In the genomic region with DNA sequence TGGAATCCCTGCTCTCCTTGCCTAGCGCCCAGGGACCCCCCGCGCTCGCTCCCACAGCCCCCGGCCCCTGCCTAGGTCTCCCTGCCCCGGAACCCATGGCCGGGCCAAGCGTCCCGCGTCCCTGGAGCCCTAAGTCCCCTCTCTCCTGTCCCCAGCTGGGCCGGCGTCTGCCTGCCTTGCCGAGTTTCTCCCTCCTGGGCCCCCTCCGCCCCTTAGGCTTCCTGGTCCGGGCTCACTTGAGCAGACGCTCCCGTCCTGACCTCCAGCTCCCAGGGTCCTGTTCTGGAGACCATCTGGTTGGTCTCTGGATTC, we compare ENCODE assay signal across 9 cellular contexts. TPM values are rescaled to one million over a fixed set of nuclear protein-coding genes. Genes with fewer than 3 reads are reported as not detected.
DNase-seq lines count a peak whose midpoint lies in the region; ATAC-seq and TF ChIP-seq lines count a peak whose summit lies in the region.
"Had no signal": no experiment of that assay in that cellular context is flagged by ENCODE, and none has a peak within 500 bp of the region (broad histone marks: within the 10 kb centered on the region; RNA-seq: fewer than 3 reads in every experiment).

No MANE protein-coding gene starts in this region.

- TF ChIP-seq CTCF in BJ (IDR thresholded peaks at IDR 0.05; ENCODE audit: insufficient read depth, low read depth, low read length): no peak
- TF ChIP-seq CTCF in HFFc6 (IDR thresholded peaks at IDR 0.05): no peak
- no peak for TF ChIP-seq CTCF in left lung (IDR thresholded peaks at IDR 0.05)
- TF ChIP-seq CTCF in tibial nerve (IDR thresholded peaks at IDR 0.05): no peak

- CTCF ChIA-PET in BJ (lab: Yijun Ruan, JAX): interaction anchor here (1.2 to 1.4 kb wide), 3 partner anchors 24 to 236 kb away, joined by 3 to 4 read pairs (median 3); no protein-coding TSS in a partner anchor

- no peaks in the 10 kb centered on the region for H3K9me3 Mint-ChIP-seq in HFFc6
- no peaks in the 10 kb centered on the region for H3K9me3 Mint-ChIP-seq in activated naive CD8-positive, alpha-beta T cell treated with anti-CD3 and anti-CD28 coated beads for 36 hours

- H3K36me3 ChIP-seq in BJ (ENCODE audit: control insufficient read depth, insufficient read depth, low read length) (peaks cover 3% of the 10 kb centered on the region; the same call in 1 of the 2 replicates), left lung (peaks cover 0 to 18% of the 10 kb centered on the region in 2 donors), tibial nerve (peaks cover 0 to 21% (median 0%) of the 10 kb centered on the region in 3 donors)

- ATAC-seq in left lung: no peak

- no peaks in the 10 kb centered on the region for H3K36me3 Mint-ChIP-seq in HFFc6 (ENCODE audit: low read depth)
- peaks cover 23% of the 10 kb centered on the region for H3K36me3 Mint-ChIP-seq in activated naive CD8-positive, alpha-beta T cell treated with anti-CD3 and anti-CD28 coated beads for 36 hours

- intact Hi-C loops in left lung (cut with DNase I): no loop called here

- peak overlapping the region; percentile 99 for H3K4me3 Mint-ChIP-seq in HFFc6
- peak overlapping the region; percentile 89 for H3K4me3 Mint-ChIP-seq in activated naive CD8-positive, alpha-beta T cell treated with anti-CD3 and anti-CD28 coated beads for 36 hours

- H3K27me3 Mint-ChIP-seq in HFFc6 (ENCODE audit: insufficient read depth): no peaks in the 10 kb centered on the region
- H3K27me3 Mint-ChIP-seq in activated naive CD8-positive, alpha-beta T cell treated with anti-CD3 and anti-CD28 coated beads for 36 hours: no peaks in the 10 kb centered on the region

- POLR2A ChIA-PET in BJ (lab: Charles Lee): no interaction called here

- H3K27ac Mint-ChIP-seq in HFFc6: peak overlapping the region; percentile 90
- H3K27ac Mint-ChIP-seq in activated naive CD8-positive, alpha-beta T cell treated with anti-CD3 and anti-CD28 coated beads for 36 hours: peak overlapping the region; percentile 64

- H3K4me1 Mint-ChIP-seq in HFFc6 (ENCODE audit: low read depth): peaks cover 21% of the 10 kb centered on the region
- H3K4me1 Mint-ChIP-seq in activated naive CD8-positive, alpha-beta T cell treated with anti-CD3 and anti-CD28 coated beads for 36 hours: peaks cover 49% of the 10 kb centered on the region

- no peak for TF ChIP-seq EP300 in tibial nerve (IDR thresholded peaks at IDR 0.05)

- TF ChIP-seq POLR2A in tibial nerve (IDR thresholded peaks at IDR 0.05): no peak

- WGBS in tibial nerve, 2 donors: 0% methylated on average over 7 to 13 of the region's 17 CpGs

- H3K27me3 ChIP-seq in BJ (ENCODE audit: control insufficient read depth, insufficient read depth, low read length) (no peaks in the 10 kb centered on the region), left lung (no peaks in the 10 kb centered on the region), tibial nerve (no peaks in the 10 kb centered on the region)

- H3K4me3 ChIP-seq in BJ (ENCODE audit: low read depth, low read length): peak overlapping the region; percentile 72
- peak overlapping the region; percentile 72 to 99 for H3K4me3 ChIP-seq in left lung
- H3K4me3 ChIP-seq in tibial nerve: peak overlapping the region; percentile 69 to 100 (median 74)

- H3K9me3 ChIP-seq in left lung (no peaks in the 10 kb centered on the region), tibial nerve (no peaks in the 10 kb centered on the region)

- H3K27ac ChIP-seq in left lung (peak overlapping the region in 1 of 2 donors; percentile 87), tibial nerve (peak overlapping the region in 3 of 4 donors; percentile 55 to 81 (median 71))

- DNase-seq in BJ (ENCODE audit: low read depth) (no peak), HFFc6 (no peak), left lung (peak in 1 of 2 donors; percentile 86), tibial nerve (ENCODE audit: low spot score in 2 of 2) (no peak), NCI-H2196 treated with DMSO at 0.1 percent for 48 hours (lab: John Stamatoyannopoulos, UW; ENCODE audit: unreplicated experiment) (no peak), activated gamma-delta T cell treated with Interleukin-2 at 50 U/mL for 16 hours (no peak)
- DNase-seq in activated naive CD8-positive, alpha-beta T cell treated with anti-CD3 and anti-CD28 coated beads for 36 hours: no peak
- no peak for DNase-seq in NK-92 treated with Interleukin-12 subunit alpha and Interleukin-12 subunit beta, amount 100 ng/mL, for 24 hours (lab: John Stamatoyannopoulos, UW)

- H3K4me1 ChIP-seq in left lung (peaks cover 13 to 79% of the 10 kb centered on the region in 2 donors), tibial nerve (peaks cover 0 to 35% (median 16%) of the 10 kb centered on the region in 4 donors)

RNA-seq across cellular contexts. Expression of a gene that starts 0.6 kb away (rescaled TPM):
- polyA plus RNA-seq in BJ (2011; rRNA removed): 45.3 and 75.8 TPM in 2 replicates
- polyA minus RNA-seq in BJ (2011; rRNA and poly(A)+ RNA removed): 41.9 and 51.3 TPM in 2 replicates
- total RNA-seq in HFFc6 (2021; fragmentation: NEBNext Ultra II Directional; extraction: Animal tissue kit (Norgen Biotek cat#: 25700)): 100 to 1,000 TPM in 4 of 6 experiments, 10 to 100 TPM in 2; 98.1 to 130 (median 106) TPM
- 10 to 100 TPM; 86.5 to 91.3 TPM for total RNA-seq in activated naive CD8-positive, alpha-beta T cell treated with anti-CD3 and anti-CD28 coated beads for 36 hours
- total RNA-seq in left lung (100 to 1,000 TPM in 1 of 2 donors, 10 to 100 TPM in 1; 67.7 to 121 TPM), tibial nerve (10 to 100 TPM; 27.1 to 83.4 (median 38.2) TPM)

RNA-seq across cellular contexts. Expression of a gene that starts 7.8 kb away (rescaled TPM):
- polyA plus RNA-seq in BJ (2011; rRNA removed): not detected in 2 replicates
- polyA minus RNA-seq in BJ (2011; rRNA and poly(A)+ RNA removed): not detected in 2 replicates
- total RNA-seq in HFFc6 (2021; fragmentation: NEBNext Ultra II Directional; extraction: Animal tissue kit (Norgen Biotek cat#: 25700)): not detected
- total RNA-seq in activated naive CD8-positive, alpha-beta T cell treated with anti-CD3 and anti-CD28 coated beads for 36 hours: 10 to 100 TPM; 37.5 to 42.7 TPM
- total RNA-seq in left lung (10 to 100 TPM in 1 of 2 donors, 1 to 10 TPM in 1; 9.3 to 20.8 TPM), tibial nerve (1 to 10 TPM in 3 of 4 donors, under 1 TPM in 1; 0.66 to 4.7 (median 2.4) TPM)

RNA-seq across cellular contexts. Expression of a gene that starts 38.1 kb away (rescaled TPM):
- 0.01 and 0.18 TPM in 2 replicates for polyA plus RNA-seq in BJ (2011; rRNA removed)
- not detected in 2 replicates for polyA minus RNA-seq in BJ (2011; rRNA and poly(A)+ RNA removed)
- under 1 TPM in 3 of 6 experiments, not detected in 3; 0.20 to 0.46 (median 0.30) TPM for total RNA-seq in HFFc6 (2021; fragmentation: NEBNext Ultra II Directional; extraction: Animal tissue kit (Norgen Biotek cat#: 25700))
- under 1 TPM; 0.16 to 0.29 TPM for total RNA-seq in activated naive CD8-positive, alpha-beta T cell treated with anti-CD3 and anti-CD28 coated beads for 36 hours
- total RNA-seq in left lung: under 1 TPM in 1 of 2 donors, not detected in 1; 0.38 TPM
- total RNA-seq in tibial nerve: not detected
- total RNA-seq: myocyte had no signal

RNA-seq across cellular contexts. Expression of a gene that starts 50.5 kb away (rescaled TPM):
- polyA plus RNA-seq in BJ (2011; rRNA removed): 0.06 TPM in 1 of 2 replicates, not detected in the other
- polyA minus RNA-seq in BJ (2011; rRNA and poly(A)+ RNA removed): 0.24 TPM in 1 of 2 replicates, not detected in the other
- total RNA-seq in HFFc6 (2021; fragmentation: NEBNext Ultra II Directional; extraction: Animal tissue kit (Norgen Biotek cat#: 25700)): not detected
- total RNA-seq in activated naive CD8-positive, alpha-beta T cell treated with anti-CD3 and anti-CD28 coated beads for 36 hours: 1 to 10 TPM; 7.5 to 7.8 TPM
- 10 to 100 TPM; 17.6 to 35.9 TPM for total RNA-seq in left lung
- total RNA-seq in tibial nerve: 10 to 100 TPM in 2 of 4 donors, 1 to 10 TPM in 2; 3.8 to 22.5 (median 7.8) TPM
